Comparison of ENCODE assay signal across 1 cellular context in the genomic region with DNA sequence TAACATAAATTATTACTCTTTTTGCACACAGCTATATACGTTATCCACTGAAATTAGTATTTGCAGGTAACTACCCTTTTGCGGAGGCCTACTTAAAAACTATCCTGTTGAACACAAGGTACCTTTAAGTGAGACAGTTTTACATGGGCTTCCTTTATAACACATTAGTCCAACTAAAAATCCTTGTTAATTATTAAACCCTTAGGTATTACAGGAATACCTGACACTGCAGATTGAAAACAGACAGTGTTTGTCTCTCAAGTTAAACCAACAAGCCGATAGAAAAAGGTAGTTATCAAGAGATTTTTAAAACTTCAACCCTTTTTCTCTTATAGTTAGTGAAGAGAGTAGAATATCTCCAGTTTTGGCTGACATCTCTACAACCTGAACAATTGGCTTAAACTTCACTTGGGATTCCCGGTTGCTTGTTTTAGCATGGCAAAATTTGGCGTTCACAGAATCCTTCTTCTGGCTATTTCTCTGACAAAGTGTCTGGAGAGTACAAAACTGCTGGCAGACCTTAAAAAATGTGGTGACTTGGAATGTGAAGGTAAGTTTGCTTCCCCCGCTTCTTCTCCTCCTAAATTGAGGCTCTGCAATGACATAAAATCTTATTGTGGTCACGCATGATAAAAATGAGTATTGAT.
A peak's percentile ranks its signal among the peaks of the same experiment; 100 is the strongest.
TF ChIP-seq lines count a peak whose summit lies in the region.

A gene with protein sequence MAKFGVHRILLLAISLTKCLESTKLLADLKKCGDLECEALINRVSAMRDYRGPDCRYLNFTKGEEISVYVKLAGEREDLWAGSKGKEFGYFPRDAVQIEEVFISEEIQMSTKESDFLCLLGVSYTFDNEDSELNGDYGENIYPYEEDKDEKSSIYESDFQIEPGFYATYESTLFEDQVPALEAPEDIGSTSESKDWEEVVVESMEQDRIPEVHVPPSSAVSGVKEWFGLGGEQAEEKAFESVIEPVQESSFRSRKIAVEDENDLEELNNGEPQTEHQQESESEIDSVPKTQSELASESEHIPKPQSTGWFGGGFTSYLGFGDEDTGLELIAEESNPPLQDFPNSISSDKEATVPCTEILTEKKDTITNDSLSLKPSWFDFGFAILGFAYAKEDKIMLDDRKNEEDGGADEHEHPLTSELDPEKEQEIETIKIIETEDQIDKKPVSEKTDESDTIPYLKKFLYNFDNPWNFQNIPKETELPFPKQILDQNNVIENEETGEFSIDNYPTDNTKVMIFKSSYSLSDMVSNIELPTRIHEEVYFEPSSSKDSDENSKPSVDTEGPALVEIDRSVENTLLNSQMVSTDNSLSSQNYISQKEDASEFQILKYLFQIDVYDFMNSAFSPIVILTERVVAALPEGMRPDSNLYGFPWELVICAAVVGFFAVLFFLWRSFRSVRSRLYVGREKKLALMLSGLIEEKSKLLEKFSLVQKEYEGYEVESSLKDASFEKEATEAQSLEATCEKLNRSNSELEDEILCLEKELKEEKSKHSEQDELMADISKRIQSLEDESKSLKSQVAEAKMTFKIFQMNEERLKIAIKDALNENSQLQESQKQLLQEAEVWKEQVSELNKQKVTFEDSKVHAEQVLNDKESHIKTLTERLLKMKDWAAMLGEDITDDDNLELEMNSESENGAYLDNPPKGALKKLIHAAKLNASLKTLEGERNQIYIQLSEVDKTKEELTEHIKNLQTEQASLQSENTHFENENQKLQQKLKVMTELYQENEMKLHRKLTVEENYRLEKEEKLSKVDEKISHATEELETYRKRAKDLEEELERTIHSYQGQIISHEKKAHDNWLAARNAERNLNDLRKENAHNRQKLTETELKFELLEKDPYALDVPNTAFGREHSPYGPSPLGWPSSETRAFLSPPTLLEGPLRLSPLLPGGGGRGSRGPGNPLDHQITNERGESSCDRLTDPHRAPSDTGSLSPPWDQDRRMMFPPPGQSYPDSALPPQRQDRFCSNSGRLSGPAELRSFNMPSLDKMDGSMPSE (N-terminal part only) (plus strand): TSS at position 236 of the 647 bp plus-strand sequence. CDS start 200 bp downstream, at position 436.

TF ChIP-seq in HepG2, 621 proteins besides CTCF, POLR2A, EP300 and RAD21 (continued from another document and continues in another):
- TF ChIP-seq, protein P1, sequence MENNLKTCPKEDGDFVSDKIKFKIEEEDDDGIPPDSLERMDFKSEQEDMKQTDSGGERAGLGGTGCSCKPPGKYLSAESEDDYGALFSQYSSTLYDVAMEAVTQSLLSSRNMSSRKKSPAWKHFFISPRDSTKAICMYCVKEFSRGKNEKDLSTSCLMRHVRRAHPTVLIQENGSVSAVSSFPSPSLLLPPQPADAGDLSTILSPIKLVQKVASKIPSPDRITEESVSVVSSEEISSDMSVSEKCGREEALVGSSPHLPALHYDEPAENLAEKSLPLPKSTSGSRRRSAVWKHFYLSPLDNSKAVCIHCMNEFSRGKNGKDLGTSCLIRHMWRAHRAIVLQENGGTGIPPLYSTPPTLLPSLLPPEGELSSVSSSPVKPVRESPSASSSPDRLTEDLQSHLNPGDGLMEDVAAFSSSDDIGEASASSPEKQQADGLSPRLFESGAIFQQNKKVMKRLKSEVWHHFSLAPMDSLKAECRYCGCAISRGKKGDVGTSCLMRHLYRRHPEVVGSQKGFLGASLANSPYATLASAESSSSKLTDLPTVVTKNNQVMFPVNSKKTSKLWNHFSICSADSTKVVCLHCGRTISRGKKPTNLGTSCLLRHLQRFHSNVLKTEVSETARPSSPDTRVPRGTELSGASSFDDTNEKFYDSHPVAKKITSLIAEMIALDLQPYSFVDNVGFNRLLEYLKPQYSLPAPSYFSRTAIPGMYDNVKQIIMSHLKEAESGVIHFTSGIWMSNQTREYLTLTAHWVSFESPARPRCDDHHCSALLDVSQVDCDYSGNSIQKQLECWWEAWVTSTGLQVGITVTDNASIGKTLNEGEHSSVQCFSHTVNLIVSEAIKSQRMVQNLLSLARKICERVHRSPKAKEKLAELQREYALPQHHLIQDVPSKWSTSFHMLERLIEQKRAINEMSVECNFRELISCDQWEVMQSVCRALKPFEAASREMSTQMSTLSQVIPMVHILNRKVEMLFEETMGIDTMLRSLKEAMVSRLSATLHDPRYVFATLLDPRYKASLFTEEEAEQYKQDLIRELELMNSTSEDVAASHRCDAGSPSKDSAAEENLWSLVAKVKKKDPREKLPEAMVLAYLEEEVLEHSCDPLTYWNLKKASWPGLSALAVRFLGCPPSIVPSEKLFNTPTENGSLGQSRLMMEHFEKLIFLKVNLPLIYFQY (CRISPR knock-in tag; IDR thresholded peaks at IDR 0.05; ENCODE audit: borderline replicate concordance): peak; percentile 58; the same call in 1 of the 2 replicates
- TF ChIP-seq, protein P2, sequence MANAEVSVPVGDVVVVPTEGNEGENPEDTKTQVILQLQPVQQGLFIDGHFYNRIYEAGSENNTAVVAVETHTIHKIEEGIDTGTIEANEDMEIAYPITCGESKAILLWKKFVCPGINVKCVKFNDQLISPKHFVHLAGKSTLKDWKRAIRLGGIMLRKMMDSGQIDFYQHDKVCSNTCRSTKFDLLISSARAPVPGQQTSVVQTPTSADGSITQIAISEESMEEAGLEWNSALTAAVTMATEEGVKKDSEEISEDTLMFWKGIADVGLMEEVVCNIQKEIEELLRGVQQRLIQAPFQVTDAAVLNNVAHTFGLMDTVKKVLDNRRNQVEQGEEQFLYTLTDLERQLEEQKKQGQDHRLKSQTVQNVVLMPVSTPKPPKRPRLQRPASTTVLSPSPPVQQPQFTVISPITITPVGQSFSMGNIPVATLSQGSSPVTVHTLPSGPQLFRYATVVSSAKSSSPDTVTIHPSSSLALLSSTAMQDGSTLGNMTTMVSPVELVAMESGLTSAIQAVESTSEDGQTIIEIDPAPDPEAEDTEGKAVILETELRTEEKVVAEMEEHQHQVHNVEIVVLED (CRISPR knock-in tag; IDR thresholded peaks at IDR 0.05; ENCODE audit: borderline replicate concordance): peak; percentile 33; the same call in 1 of the 2 replicates
- no peak; the same call in 1 of the 2 replicates for TF ChIP-seq ZFX (CRISPR knock-in tag; IDR thresholded peaks at IDR 0.05; ENCODE audit: low read depth)
- TF ChIP-seq ZNF557 (CRISPR knock-in tag; IDR thresholded peaks at IDR 0.05): no peak
- no peak for TF ChIP-seq POLR2AphosphoS2 (IDR thresholded peaks at IDR 0.05; ENCODE audit: low read depth, low read length)
- TF ChIP-seq ZNF264 (CRISPR knock-in tag; IDR thresholded peaks at IDR 0.05): 0 out of 2 replicates have a peak, but pooled peaks have one; percentile 27
- no peak for TF ChIP-seq KDM4B (CRISPR knock-in tag; IDR thresholded peaks at IDR 0.05)
- no peak for TF ChIP-seq YEATS4 (CRISPR knock-in tag; IDR thresholded peaks at IDR 0.05; ENCODE audit: borderline replicate concordance)
- TF ChIP-seq, protein P3, sequence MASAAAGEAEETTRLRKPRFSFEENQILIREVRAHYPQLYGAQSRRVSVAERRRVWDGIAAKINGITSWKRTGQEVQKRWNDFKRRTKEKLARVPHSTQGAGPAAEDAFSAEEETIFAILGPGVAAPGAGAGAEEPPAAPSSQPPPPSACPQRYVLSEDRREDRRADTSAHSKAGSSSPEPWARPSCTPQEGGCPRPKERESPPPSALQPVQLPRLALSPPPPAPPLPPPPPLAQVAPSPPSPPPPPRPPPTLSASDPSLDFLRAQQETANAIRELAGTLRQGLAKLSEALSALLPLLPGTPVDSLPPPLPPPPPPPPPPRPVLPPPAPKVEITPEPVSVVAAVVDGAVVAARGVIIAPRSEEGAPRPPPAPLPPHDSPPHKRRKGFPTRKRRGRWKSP (CRISPR knock-in tag; IDR thresholded peaks at IDR 0.05): 0 out of 2 replicates have a peak, but pooled peaks have one; percentile 37
- TF ChIP-seq PRMT3 (CRISPR knock-in tag; IDR thresholded peaks at IDR 0.05; ENCODE audit: borderline replicate concordance, low read depth): no peak
- TF ChIP-seq, protein P4, sequence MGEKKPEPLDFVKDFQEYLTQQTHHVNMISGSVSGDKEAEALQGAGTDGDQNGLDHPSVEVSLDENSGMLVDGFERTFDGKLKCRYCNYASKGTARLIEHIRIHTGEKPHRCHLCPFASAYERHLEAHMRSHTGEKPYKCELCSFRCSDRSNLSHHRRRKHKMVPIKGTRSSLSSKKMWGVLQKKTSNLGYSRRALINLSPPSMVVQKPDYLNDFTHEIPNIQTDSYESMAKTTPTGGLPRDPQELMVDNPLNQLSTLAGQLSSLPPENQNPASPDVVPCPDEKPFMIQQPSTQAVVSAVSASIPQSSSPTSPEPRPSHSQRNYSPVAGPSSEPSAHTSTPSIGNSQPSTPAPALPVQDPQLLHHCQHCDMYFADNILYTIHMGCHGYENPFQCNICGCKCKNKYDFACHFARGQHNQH (CRISPR knock-in tag; IDR thresholded peaks at IDR 0.05): peak; percentile 72; the same call in 1 of the 2 replicates
- TF ChIP-seq ZNF672 (CRISPR knock-in tag; IDR thresholded peaks at IDR 0.05): no peak
- no peak for TF ChIP-seq HMGA1 (CRISPR knock-in tag; conservative IDR thresholded peaks at IDR 0.05)
- TF ChIP-seq ZNF3 (CRISPR knock-in tag; IDR thresholded peaks at IDR 0.05): no peak
- TF ChIP-seq ZBTB21 (CRISPR knock-in tag; IDR thresholded peaks at IDR 0.05): no peak
- no peak for TF ChIP-seq ZNF83 (CRISPR knock-in tag; IDR thresholded peaks at IDR 0.05; ENCODE audit: borderline replicate concordance)
- no peak for TF ChIP-seq NR2C2 (CRISPR knock-in tag; IDR thresholded peaks at IDR 0.05; ENCODE audit: borderline replicate concordance)
- TF ChIP-seq, protein P5, sequence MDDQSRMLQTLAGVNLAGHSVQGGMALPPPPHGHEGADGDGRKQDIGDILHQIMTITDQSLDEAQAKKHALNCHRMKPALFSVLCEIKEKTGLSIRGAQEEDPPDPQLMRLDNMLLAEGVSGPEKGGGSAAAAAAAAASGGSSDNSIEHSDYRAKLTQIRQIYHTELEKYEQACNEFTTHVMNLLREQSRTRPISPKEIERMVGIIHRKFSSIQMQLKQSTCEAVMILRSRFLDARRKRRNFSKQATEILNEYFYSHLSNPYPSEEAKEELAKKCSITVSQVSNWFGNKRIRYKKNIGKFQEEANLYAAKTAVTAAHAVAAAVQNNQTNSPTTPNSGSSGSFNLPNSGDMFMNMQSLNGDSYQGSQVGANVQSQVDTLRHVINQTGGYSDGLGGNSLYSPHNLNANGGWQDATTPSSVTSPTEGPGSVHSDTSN (CRISPR knock-in tag; IDR thresholded peaks at IDR 0.05; ENCODE audit: borderline replicate concordance): no peak; the same call in 1 of the 2 replicates
- peak; percentile 52; the same call in 1 of the 2 replicates for TF ChIP-seq ZNF614 (CRISPR knock-in tag; IDR thresholded peaks at IDR 0.05; ENCODE audit: borderline replicate concordance)
- TF ChIP-seq ZNF652 (CRISPR knock-in tag; IDR thresholded peaks at IDR 0.05; ENCODE audit: borderline replicate concordance, low read depth): no peak; the same call in 1 of the 2 replicates
- TF ChIP-seq ZC3H4 (CRISPR knock-in tag; IDR thresholded peaks at IDR 0.05; ENCODE audit: borderline replicate concordance): no peak
- peak; percentile 49; the same call in 1 of the 2 replicates for TF ChIP-seq KAT8 (CRISPR knock-in tag; IDR thresholded peaks at IDR 0.05)
- no peak for TF ChIP-seq PLRG1 (conservative IDR thresholded peaks at IDR 0.05)
- no peak for TF ChIP-seq PRPF4 (IDR thresholded peaks at IDR 0.05; ENCODE audit: low read depth, low read length, poor library complexity, severe bottlenecking)
- TF ChIP-seq TBP (CRISPR knock-in tag; IDR thresholded peaks at IDR 0.05): no peak
- peak; percentile 93 for TF ChIP-seq MAFF (IDR thresholded peaks at IDR 0.05; ENCODE audit: low read depth, low read length)
- TF ChIP-seq ZNF724P (CRISPR knock-in tag; IDR thresholded peaks at IDR 0.05; ENCODE audit: borderline replicate concordance): no peak
- TF ChIP-seq, protein P6, sequence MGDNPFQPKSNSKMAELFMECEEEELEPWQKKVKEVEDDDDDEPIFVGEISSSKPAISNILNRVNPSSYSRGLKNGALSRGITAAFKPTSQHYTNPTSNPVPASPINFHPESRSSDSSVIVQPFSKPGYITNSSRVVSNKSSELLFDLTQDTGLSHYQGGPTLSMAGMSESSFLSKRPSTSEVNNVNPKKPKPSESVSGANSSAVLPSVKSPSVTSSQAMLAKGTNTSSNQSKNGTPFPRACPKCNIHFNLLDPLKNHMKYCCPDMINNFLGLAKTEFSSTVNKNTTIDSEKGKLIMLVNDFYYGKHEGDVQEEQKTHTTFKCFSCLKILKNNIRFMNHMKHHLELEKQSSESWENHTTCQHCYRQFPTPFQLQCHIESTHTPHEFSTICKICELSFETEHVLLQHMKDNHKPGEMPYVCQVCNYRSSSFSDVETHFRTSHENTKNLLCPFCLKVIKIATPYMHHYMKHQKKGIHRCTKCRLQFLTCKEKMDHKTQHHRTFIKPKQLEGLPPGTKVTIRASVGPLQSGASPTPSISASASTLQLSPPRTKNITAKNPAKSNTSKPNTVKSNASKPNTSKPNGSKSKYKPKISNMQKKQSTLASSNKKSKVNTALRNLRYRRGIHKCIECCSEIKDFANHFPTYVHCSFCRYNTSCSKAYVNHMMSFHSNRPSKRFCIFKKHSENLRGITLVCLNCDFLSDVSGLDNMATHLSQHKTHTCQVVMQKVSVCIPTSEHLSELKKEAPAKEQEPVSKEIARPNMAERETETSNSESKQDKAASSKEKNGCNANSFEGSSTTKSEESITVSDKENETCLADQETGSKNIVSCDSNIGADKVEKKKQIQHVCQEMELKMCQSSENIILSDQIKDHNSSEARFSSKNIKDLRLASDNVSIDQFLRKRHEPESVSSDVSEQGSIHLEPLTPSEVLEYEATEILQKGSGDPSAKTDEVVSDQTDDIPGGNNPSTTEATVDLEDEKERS (CRISPR knock-in tag; IDR thresholded peaks at IDR 0.05): no peak
- no peak for TF ChIP-seq ZNF235 (CRISPR knock-in tag; IDR thresholded peaks at IDR 0.05; ENCODE audit: borderline replicate concordance)
- TF ChIP-seq ZNF761 (CRISPR knock-in tag; conservative IDR thresholded peaks at IDR 0.05): no peak
- TF ChIP-seq GZF1 (CRISPR knock-in tag; IDR thresholded peaks at IDR 0.05): no peak
- no peak for TF ChIP-seq ZBTB38 (CRISPR knock-in tag; IDR thresholded peaks at IDR 0.05)
- no peak for TF ChIP-seq SNAPC2 (CRISPR knock-in tag; IDR thresholded peaks at IDR 0.05)
- no peak for TF ChIP-seq ZNF205 (CRISPR knock-in tag; IDR thresholded peaks at IDR 0.05)
- TF ChIP-seq, protein P7, sequence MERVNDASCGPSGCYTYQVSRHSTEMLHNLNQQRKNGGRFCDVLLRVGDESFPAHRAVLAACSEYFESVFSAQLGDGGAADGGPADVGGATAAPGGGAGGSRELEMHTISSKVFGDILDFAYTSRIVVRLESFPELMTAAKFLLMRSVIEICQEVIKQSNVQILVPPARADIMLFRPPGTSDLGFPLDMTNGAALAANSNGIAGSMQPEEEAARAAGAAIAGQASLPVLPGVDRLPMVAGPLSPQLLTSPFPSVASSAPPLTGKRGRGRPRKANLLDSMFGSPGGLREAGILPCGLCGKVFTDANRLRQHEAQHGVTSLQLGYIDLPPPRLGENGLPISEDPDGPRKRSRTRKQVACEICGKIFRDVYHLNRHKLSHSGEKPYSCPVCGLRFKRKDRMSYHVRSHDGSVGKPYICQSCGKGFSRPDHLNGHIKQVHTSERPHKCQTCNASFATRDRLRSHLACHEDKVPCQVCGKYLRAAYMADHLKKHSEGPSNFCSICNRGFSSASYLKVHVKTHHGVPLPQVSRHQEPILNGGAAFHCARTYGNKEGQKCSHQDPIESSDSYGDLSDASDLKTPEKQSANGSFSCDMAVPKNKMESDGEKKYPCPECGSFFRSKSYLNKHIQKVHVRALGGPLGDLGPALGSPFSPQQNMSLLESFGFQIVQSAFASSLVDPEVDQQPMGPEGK (CRISPR knock-in tag; IDR thresholded peaks at IDR 0.05): peak; percentile 41; the same call in 1 of the 2 replicates
- TF ChIP-seq SIN3A (IDR thresholded peaks at IDR 0.05; ENCODE audit: borderline replicate concordance, low read depth, low read length): peak; percentile 56; the same call in 1 of the 2 replicates
